ENCODE assay signal across 27 cellular contexts in genomic region chr11:115627666-115628460, GRCh38.
"Had no signal": no experiment of that assay in that cellular context is flagged by ENCODE, and none has a peak within 500 bp of the region (broad histone marks: within the 10 kb centered on the region; RNA-seq: fewer than 3 reads in every experiment).

No MANE protein-coding gene starts in this region.

- H3K9me3 Mint-ChIP-seq: stimulated activated effector memory CD8-positive, alpha-beta T cell treated with anti-CD3 and anti-CD28 coated beads, Interleukin-12 subunit alpha, Interleukin-12 subunit beta, amount 100 ng/mL, for 72 hours had no signal

- H3K4me3 ChIP-seq: coronary artery, esophagus muscularis mucosa, gastroesophageal sphincter, heart left ventricle, hepatocyte, left lung, ovary, psoas muscle, sigmoid colon, stomach, thyroid gland had no signal

- H3K79me2 ChIP-seq: hepatocyte had no signal

- ATAC-seq: foreskin keratinocyte; gastroesophageal sphincter; heart left ventricle; left cardiac atrium; left lung; naive thymus-derived CD4-positive, alpha-beta T cell; psoas muscle; right cardiac atrium; stimulated activated effector memory CD8-positive, alpha-beta T cell treated with anti-CD3 and anti-CD28 coated beads, Interleukin-12 subunit alpha, Interleukin-12 subunit beta, amount 100 ng/mL, for 72 hours had no signal

- H3K4me3 Mint-ChIP-seq: naive thymus-derived CD4-positive, alpha-beta T cell; stimulated activated effector memory CD8-positive, alpha-beta T cell treated with anti-CD3 and anti-CD28 coated beads, Interleukin-12 subunit alpha, Interleukin-12 subunit beta, amount 100 ng/mL, for 72 hours; type B pancreatic cell had no signal

- H3K4me1 Mint-ChIP-seq: naive thymus-derived CD4-positive, alpha-beta T cell; stimulated activated effector memory CD8-positive, alpha-beta T cell treated with anti-CD3 and anti-CD28 coated beads, Interleukin-12 subunit alpha, Interleukin-12 subunit beta, amount 100 ng/mL, for 72 hours had no signal

- H3K4me1 ChIP-seq: left lung had no signal

- H3K36me3 Mint-ChIP-seq: naive thymus-derived CD4-positive, alpha-beta T cell; stimulated activated effector memory CD8-positive, alpha-beta T cell treated with anti-CD3 and anti-CD28 coated beads, Interleukin-12 subunit alpha, Interleukin-12 subunit beta, amount 100 ng/mL, for 72 hours; type B pancreatic cell had no signal

- H3K36me3 ChIP-seq: esophagus muscularis mucosa, gastroesophageal sphincter, heart left ventricle, left lung, ovary, sigmoid colon, stomach, thyroid gland had no signal

- H3K27me3 ChIP-seq: foreskin keratinocyte, hepatocyte, ovary, sigmoid colon, thyroid gland had no signal

- H3K27ac ChIP-seq: coronary artery, esophagus muscularis mucosa, foreskin keratinocyte, gastroesophageal sphincter, heart left ventricle, hepatocyte, left lung, ovary, psoas muscle, sigmoid colon, stomach, thyroid gland had no signal

- H2AFZ ChIP-seq: hepatocyte had no signal

- DNase-seq: dermis blood vessel endothelial cell; effector memory CD4-positive, alpha-beta T cell; foreskin keratinocyte; heart left ventricle; left cardiac atrium; left lung; mesendoderm; midbrain; naive thymus-derived CD4-positive, alpha-beta T cell; occipital lobe; ovary; posterior cingulate gyrus; psoas muscle; right cardiac atrium; sigmoid colon; stimulated activated CD4-positive, alpha-beta T cell treated with anti-CD3 and anti-CD28 coated beads, Interleukin-2, amount 100 ng/mL, for 24 hours; stimulated activated CD4-positive, alpha-beta T cell treated with anti-CD3 and anti-CD28 coated beads, Interleukin-4, amount 100 ng/mL, for 24 hours; stimulated activated naive CD4-positive, alpha-beta T cell treated with Interleukin-2 at 50 U/mL for 16 hours; stomach; thyroid gland had no signal

- H3K9me3 ChIP-seq: esophagus muscularis mucosa, gastroesophageal sphincter, heart left ventricle, left lung, ovary, psoas muscle, sigmoid colon, stomach, thyroid gland had no signal

- H3K27ac Mint-ChIP-seq: naive thymus-derived CD4-positive, alpha-beta T cell; nephron; stimulated activated effector memory CD8-positive, alpha-beta T cell treated with anti-CD3 and anti-CD28 coated beads, Interleukin-12 subunit alpha, Interleukin-12 subunit beta, amount 100 ng/mL, for 72 hours; type B pancreatic cell had no signal

- H3K4me2 ChIP-seq: hepatocyte had no signal
